ENCODE assay signal across 1 cellular context in genomic region chr2:182132605-182133004, GRCh38.
TF ChIP-seq lines count a peak whose summit lies in the region.

No MANE protein-coding gene starts in this region.

TF ChIP-seq in K562, 482 proteins besides CTCF, POLR2A, EP300 and RAD21 (continued from another document):
- TF ChIP-seq HMBOX1 (IDR thresholded peaks at IDR 0.05) (no peak), MECOM (CRISPR knock-in tag; IDR thresholded peaks at IDR 0.05) (no peak)
